18 cellular contexts compared by ENCODE assay signal in the genomic region with DNA sequence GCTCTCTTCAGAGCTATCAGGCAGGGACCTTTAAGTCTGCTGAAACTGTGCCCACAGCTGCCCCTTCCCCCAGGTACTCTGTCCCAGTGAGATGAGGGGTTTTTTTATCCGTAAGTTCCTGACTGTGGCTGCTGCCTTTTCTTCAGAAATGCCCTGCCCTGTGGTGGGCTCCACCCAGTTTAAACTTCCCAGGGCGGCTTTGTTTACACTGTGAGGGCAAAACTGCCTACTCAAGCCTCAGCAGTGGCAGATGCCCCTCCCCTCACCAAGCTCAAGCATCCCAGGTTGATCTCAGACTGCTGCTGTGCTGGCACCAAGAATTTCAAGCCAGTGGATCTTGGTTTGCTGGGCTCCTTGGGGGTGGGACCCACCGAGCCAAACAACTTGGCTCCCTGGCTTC.
"Had no signal": no experiment of that assay in that cellular context is flagged by ENCODE, and none has a peak within 500 bp of the region (broad histone marks: within the 10 kb centered on the region; RNA-seq: fewer than 3 reads in every experiment).

No MANE protein-coding gene starts in this region.

- H3K9me3 Mint-ChIP-seq: activated T-cell treated with anti-CD3 and anti-CD28 coated beads, Interleukin-2, amount 50 U/mL, for 4 hours; memory B cell; nephron progenitor cell; stimulated activated naive CD8-positive, alpha-beta T cell treated with anti-CD3 and anti-CD28 coated beads, Interleukin-15, Interleukin-2, amounts not matched to agents 100 ng/mL and 50 ng/mL, for 24 hours had no signal

- H3K27me3 ChIP-seq: heart left ventricle, ovary, sigmoid colon, testis had no signal

- H3K36me3 Mint-ChIP-seq: memory B cell had no signal

- H3K27me3 Mint-ChIP-seq: stimulated activated naive CD8-positive, alpha-beta T cell treated with anti-CD3 and anti-CD28 coated beads, Interleukin-15, Interleukin-2, amounts not matched to agents 100 ng/mL and 50 ng/mL, for 24 hours had no signal

- H3K36me3 ChIP-seq: heart left ventricle, left ventricle myocardium inferior, ovary, sigmoid colon had no signal

- H3K27ac ChIP-seq: coronary artery, heart left ventricle, left ventricle myocardium inferior, ovary, sigmoid colon, testis had no signal

- ATAC-seq: activated T-cell treated with anti-CD3 and anti-CD28 coated beads, Interleukin-2, amount 50 U/mL, for 4 hours; heart left ventricle had no signal

- DNase-seq: activated CD4-positive, alpha-beta T cell treated with anti-CD3 and anti-CD28 coated beads, Interleukin-2, amount 50 U/mL, for 4 hours; activated naive CD4-positive, alpha-beta T cell; activated T-cell treated with anti-CD3 and anti-CD28 coated beads, Interleukin-2, amount 50 U/mL, for 4 hours; effector CD8-positive, alpha-beta T cell; heart left ventricle; left ventricle myocardium inferior; nephron progenitor cell; ovary; sigmoid colon; stimulated activated CD4-positive, alpha-beta T cell treated with anti-CD3 and anti-CD28 coated beads, Interleukin-12 subunit alpha, Interleukin-12 subunit beta, amount 100 ng/mL, for 4 hours; stimulated activated CD4-positive, alpha-beta T cell treated with anti-CD3 and anti-CD28 coated beads, Interleukin-4, amount 100 ng/mL, for 1 hour; stimulated activated CD8-positive, alpha-beta memory T cell treated with anti-CD3 and anti-CD28 coated beads, Interleukin-4, amount 100 ng/mL, for 48 hours; SW 1271; T-helper 9 cell; testis had no signal

- H3K9me3 ChIP-seq: heart left ventricle, left ventricle myocardium inferior, ovary, sigmoid colon, testis had no signal

- H3K4me1 Mint-ChIP-seq: memory B cell, nephron progenitor cell had no signal

- H3K27ac Mint-ChIP-seq: memory B cell; stimulated activated naive CD8-positive, alpha-beta T cell treated with anti-CD3 and anti-CD28 coated beads, Interleukin-15, Interleukin-2, amounts not matched to agents 100 ng/mL and 50 ng/mL, for 24 hours had no signal

- H3K4me3 ChIP-seq: coronary artery, heart left ventricle, left ventricle myocardium inferior, ovary, sigmoid colon, testis had no signal

- H3K4me3 Mint-ChIP-seq: activated T-cell treated with anti-CD3 and anti-CD28 coated beads, Interleukin-2, amount 50 U/mL, for 4 hours; memory B cell; nephron progenitor cell; stimulated activated naive CD8-positive, alpha-beta T cell treated with anti-CD3 and anti-CD28 coated beads, Interleukin-15, Interleukin-2, amounts not matched to agents 100 ng/mL and 50 ng/mL, for 24 hours had no signal

- H3K4me1 ChIP-seq: heart left ventricle, left ventricle myocardium inferior, sigmoid colon, testis had no signal
